17 cellular contexts compared by ENCODE assay signal in genomic region chr1:118217073-118217620, GRCh38. TPM values are rescaled to one million over a fixed set of nuclear protein-coding genes. Genes with fewer than 3 reads are reported as not detected.
DNase-seq lines count a peak whose midpoint lies in the region; ATAC-seq, FAIRE-seq and TF ChIP-seq lines count a peak whose summit lies in the region.
"Had no signal": no experiment of that assay in that cellular context is flagged by ENCODE, and none has a peak within 500 bp of the region (broad histone marks: within the 10 kb centered on the region; RNA-seq: fewer than 3 reads in every experiment).

No MANE protein-coding gene starts in this region.

- BruUV-seq in K562 (replicated peaks; lab: Mats Ljungman, UMichigan), result no TSS peak

- H3K9me3 Mint-ChIP-seq in nephron progenitor cell (peaks cover 16% of the 10 kb centered on the region), endodermal cell (no peaks in the 10 kb centered on the region)

- H3K79me2 ChIP-seq in Loucy (ENCODE audit: insufficient read depth, low read length), result no peaks in the 10 kb centered on the region
- no peaks in the 10 kb centered on the region for H3K79me2 ChIP-seq in K562 (ENCODE audit: control insufficient read depth, insufficient read depth, low read length)

- H3K4me1 Mint-ChIP-seq in nephron progenitor cell (peaks cover 35% of the 10 kb centered on the region), endodermal cell (no peaks in the 10 kb centered on the region)

- H2AFZ ChIP-seq in Loucy (ENCODE audit: low read length) (peak overlapping the region; percentile 73), K562 (ENCODE audit: low read depth, low read length) (no peak overlapping the region)
- H2AFZ ChIP-seq: PC-9 had no signal

- H3K27me3 ChIP-seq in Loucy (ENCODE audit: insufficient read depth, low read length, poor library complexity, severe bottlenecking) (no peaks in the 10 kb centered on the region), K562 (ENCODE audit: control insufficient read depth in 2 of 2, insufficient read depth in 2 of 2, low read length in 2 of 2) (no peaks in the 10 kb centered on the region), endodermal cell (ENCODE audit: control insufficient read depth, insufficient read depth, low read length, poor library complexity, severe bottlenecking) (no peaks in the 10 kb centered on the region)
- H3K27me3 ChIP-seq: BLaER1 treated with 17β-estradiol and CSF1 and Interleukin-3, amounts not matched to agents 10 nM and 100 nM had no signal

- FAIRE-seq in K562 (lab: Jason Lieb, UNC), result no peak

- POLR2A ChIA-PET in K562 (lab: Yijun Ruan, JAX), result no interaction called here

- H3K27ac Mint-ChIP-seq in nephron progenitor cell (peak overlapping the region; percentile 97), endodermal cell (no peak overlapping the region)

- H3F3A ChIP-seq in Loucy (ENCODE audit: low read depth), result no peaks in the 10 kb centered on the region

- no peaks in the 10 kb centered on the region for H3K36me3 Mint-ChIP-seq in nephron progenitor cell (ENCODE audit: low read depth)
- H3K36me3 Mint-ChIP-seq in endodermal cell (ENCODE audit: low read depth), result no peaks in the 10 kb centered on the region

- CTCF ChIA-PET in K562 (lab: Yijun Ruan, JAX; ENCODE audit: low intra/inter-chr PET ratio), result no interaction called here

- in situ Hi-C loops in K562 (cut with MboI), result no loop called here

- H4K20me1 ChIP-seq in Loucy (ENCODE audit: insufficient read depth, low read length, poor library complexity, severe bottlenecking) (no peaks in the 10 kb centered on the region), K562 (replicated peaks; ENCODE audit: control insufficient read depth, insufficient read depth, low read length) (no peaks in the 10 kb centered on the region)
- H4K20me1 ChIP-seq: BLaER1 treated with 17β-estradiol and CSF1 and Interleukin-3, amounts not matched to agents 10 nM and 100 nM had no signal

- H3K4me3 ChIP-seq in Loucy (ENCODE audit: low read length, poor library complexity, severe bottlenecking) (peak overlapping the region; percentile 1), K562 (no peak overlapping the region), endodermal cell (ENCODE audit: low read length) (no peak overlapping the region)
- H3K4me3 ChIP-seq: BLaER1 treated with 17β-estradiol and CSF1 and Interleukin-3, amounts not matched to agents 10 nM and 100 nM; HAP-1; PC-9 had no signal

- DNase-seq in DMS153 (lab: John Stamatoyannopoulos, UW) (peak; percentile 43), DMS153 treated with DMSO at 0.1 percent for 48 hours (lab: John Stamatoyannopoulos, UW; ENCODE audit: unreplicated experiment) (no peak), K562 (ENCODE audit: extremely low read depth in 1 of 4, low spot score in 3 of 4) (no peak), nephron progenitor cell (no peak), endodermal cell (no peak), T-helper 2 cell (no peak)
- no peak for DNase-seq in activated CD4-positive, alpha-beta T cell treated with anti-CD3 and anti-CD28 coated beads, Interleukin-2, amount 50 U/mL, for 4 hours
- DNase-seq: NCI-H1048, NCI-H524 treated with DMSO at 0.1 percent for 48 hours, PC-9, SW 1271 had no signal

- no peaks in the 10 kb centered on the region for H3K9me2 ChIP-seq in Loucy (replicated peaks; ENCODE audit: low read depth, low read length)

- peak overlapping the region; percentile 52 for H3K4me2 ChIP-seq in Loucy (ENCODE audit: low read depth, low read length, poor library complexity, severe bottlenecking)
- no peak overlapping the region for H3K4me2 ChIP-seq in K562 (ENCODE audit: insufficient read depth, low read length)
- H3K4me2 ChIP-seq: BLaER1 treated with 17β-estradiol and CSF1 and Interleukin-3, amounts not matched to agents 10 nM and 100 nM; PC-9 had no signal

- no peak for ATAC-seq in K562

- H3K27ac ChIP-seq in K562 (ENCODE audit: extremely low read depth, low read depth, low read length) (no peak overlapping the region), endodermal cell (ENCODE audit: low read depth, low read length) (no peak overlapping the region)
- H3K27ac ChIP-seq: 22Rv1; BLaER1 treated with 17β-estradiol and CSF1 and Interleukin-3, amounts not matched to agents 10 nM and 100 nM; HL-60; PC-9 had no signal

- intact Hi-C loops in K562 (cut with micrococcal nuclease), result no loop called here

- TF ChIP-seq EP300 in K562 (IDR thresholded peaks at IDR 0.05; ENCODE audit: low read length), result no peak

- H3K27me3 Mint-ChIP-seq in nephron progenitor cell (ENCODE audit: low read depth, poor library complexity), result no peaks in the 10 kb centered on the region
- H3K27me3 Mint-ChIP-seq in endodermal cell (ENCODE audit: insufficient read depth), result no peaks in the 10 kb centered on the region

- WGBS in K562 (ENCODE audit: insufficient coverage, low coverage, missing lambda C conversion rate), result 6% methylated on average over 1 of the region's 1 CpG
- 90% methylated on average over 1 of the region's 1 CpG; no CpG with 5 or more reads in 1 of the 2 experiments for WGBS in endodermal cell (ENCODE audit: insufficient coverage in 1 of 2, insufficient read length in 1 of 2), 2 experiments

- no peaks in the 10 kb centered on the region for H3K36me3 ChIP-seq in Loucy (ENCODE audit: insufficient read depth, low read length)
- no peaks in the 10 kb centered on the region for H3K36me3 ChIP-seq in K562 (ENCODE audit: control insufficient read depth, insufficient read depth, low read length)
- no peaks in the 10 kb centered on the region for H3K36me3 ChIP-seq in endodermal cell (ENCODE audit: control insufficient read depth, insufficient read depth, low read length)
- H3K36me3 ChIP-seq: BLaER1 treated with 17β-estradiol and CSF1 and Interleukin-3, amounts not matched to agents 10 nM and 100 nM; HAP-1 had no signal

- H3K9me3 ChIP-seq in Loucy (ENCODE audit: insufficient read depth, low read depth, low read length) (no peaks in the 10 kb centered on the region), K562 (replicated peaks; ENCODE audit: control insufficient read depth, insufficient read depth, low read depth, low read length) (no peaks in the 10 kb centered on the region), endodermal cell (ENCODE audit: control insufficient read depth, low read length) (no peaks in the 10 kb centered on the region)
- H3K9me3 ChIP-seq: BLaER1 treated with 17β-estradiol and CSF1 and Interleukin-3, amounts not matched to agents 10 nM and 100 nM; HAP-1 had no signal

- TF ChIP-seq POLR2A in K562 (conservative IDR thresholded peaks at IDR 0.05), result no peak

- TF ChIP-seq CTCF in Loucy (conservative IDR thresholded peaks at IDR 0.05; ENCODE audit: low read length) (no peak), K562 (IDR thresholded peaks at IDR 0.05 in 2 of 3, conservative IDR thresholded peaks at IDR 0.05 in 1 of 3; ENCODE audit: insufficient read depth in 2 of 3, low read depth in 1 of 3, low read length in 3 of 3) (no peak), nephron progenitor cell (IDR thresholded peaks at IDR 0.05) (no peak), endodermal cell (conservative IDR thresholded peaks at IDR 0.05) (no peak)

- no peak overlapping the region for H3K4me3 Mint-ChIP-seq in nephron progenitor cell
- no peak overlapping the region for H3K4me3 Mint-ChIP-seq in endodermal cell

- H3K9me1 ChIP-seq in K562 (ENCODE audit: control insufficient read depth, insufficient read depth, low read length), result no peaks in the 10 kb centered on the region

- H3K4me1 ChIP-seq in Loucy (ENCODE audit: insufficient read depth, low read length, poor library complexity, severe bottlenecking) (peaks cover 15% of the 10 kb centered on the region), K562 (replicated peaks in 1 of 2; ENCODE audit: control insufficient read depth in 2 of 2, insufficient read depth in 2 of 2, low read length in 2 of 2) (no peaks in the 10 kb centered on the region; a peak in 1 of 5 replicates), endodermal cell (ENCODE audit: control insufficient read depth, insufficient read depth, low read length) (no peaks in the 10 kb centered on the region)
- H3K4me1 ChIP-seq: BLaER1 treated with 17β-estradiol and CSF1 and Interleukin-3, amounts not matched to agents 10 nM and 100 nM had no signal

- H3K9ac ChIP-seq in Loucy (ENCODE audit: low read depth, low read length, poor library complexity, severe bottlenecking), result no peak overlapping the region
- H3K9ac ChIP-seq in K562 (ENCODE audit: insufficient read depth in 1 of 2, low read depth in 2 of 2, low read length in 2 of 2), result no peak overlapping the region
- no peak overlapping the region for H3K9ac ChIP-seq in endodermal cell (ENCODE audit: extremely low read depth, low read length, poor library complexity, severe bottlenecking)
- H3K9ac ChIP-seq: BLaER1 treated with 17β-estradiol and CSF1 and Interleukin-3, amounts not matched to agents 10 nM and 100 nM had no signal

- TF ChIP-seq RAD21 in K562 (CRISPR knock-in tag; conservative IDR thresholded peaks at IDR 0.05 in 1 of 2, IDR thresholded peaks at IDR 0.05 in 1 of 2), result no peak

RNA-seq across cellular contexts. Expression of gene SPAG17, which starts 32.1 kb away (rescaled TPM):
- 1.5 and 1.9 TPM in 2 replicates for total RNA-seq in K562 (2011; cell fraction: chromatin; rRNA removed; ENCODE audit: low replicate concordance)
- 3.2 TPM in 1 of 2 replicates, not detected in the other for total RNA-seq in K562 (2011; cell fraction: nucleolus; rRNA removed)
- total RNA-seq in K562 (2011; cell fraction: nucleoplasm; rRNA removed), result 1.5 and 1.7 TPM in 2 replicates
- 0.33 and 2.0 TPM in 2 replicates for total RNA-seq in K562 (2014; rRNA removed)
- total RNA-seq in K562 (2014; rRNA removed; fragmentation: Illumina TruSeq; extraction: Trizol), result 0.91 and 0.99 TPM in 2 replicates
- 0.79 and 2.1 TPM in 2 replicates for total RNA-seq in K562 (2015; rRNA removed; fragmentation: Illumina TruSeq; extraction: Trizol)
- total RNA-seq in K562 (2021), result 0.63 and 1.3 TPM in 2 replicates
- 0.07 TPM in 1 of 2 replicates, not detected in the other for polyA plus RNA-seq in K562 (2011; rRNA removed)
- 0.21 TPM in 1 of 2 replicates, not detected in the other for polyA plus RNA-seq in K562 (2011; cell fraction: cytosol; rRNA removed)
- polyA plus RNA-seq in K562 (2011; cell fraction: nucleus; rRNA removed), result 0.29 and 3.2 TPM in 2 replicates
- polyA plus RNA-seq in K562 (2012), result 1.7 and 2.9 TPM in 2 replicates
- polyA plus RNA-seq in K562 (2014; fragmentation: Illumina TruSeq; extraction: Trizol), result 0.98 and 1.5 TPM in 2 replicates
- 1 to 10 TPM in 1 of 2 experiments, under 1 TPM in 1; 0.95 to 1.5 TPM for polyA plus RNA-seq in K562 (2014; fragmentation: Nextera tagmentation; extraction: Ambion mirVana)
- 0.22 and 1.5 TPM in 2 replicates for polyA plus RNA-seq in K562 (2014; rRNA removed)
- 0.53 and 0.54 TPM in 2 replicates for polyA minus RNA-seq in K562 (2011; rRNA and poly(A)+ RNA removed)
- not detected in 2 replicates for polyA minus RNA-seq in K562 (2011; cell fraction: cytosol; rRNA and poly(A)+ RNA removed)
- polyA minus RNA-seq in K562 (2011; cell fraction: nucleus; rRNA and poly(A)+ RNA removed), result 2.3 TPM in 1 of 2 replicates, not detected in the other
- total RNA-seq in endodermal cell, result 1 to 10 TPM; 5.0 to 6.3 TPM
- 2.5 TPM for polyA plus RNA-seq in endodermal cell (2013, experiment 1 of 2)
- 1.1 TPM for polyA plus RNA-seq in endodermal cell (2013, experiment 2 of 2)
- total RNA-seq: PC-9, SK-MEL-5 had no signal
